13 cellular contexts compared by ENCODE assay signal in genomic region chr9:99192786-99193465, GRCh38. TPM values are rescaled to one million over a fixed set of nuclear protein-coding genes. Genes with fewer than 3 reads are reported as not detected.
DNase-seq lines count a peak whose midpoint lies in the region; ATAC-seq and TF ChIP-seq lines count a peak whose summit lies in the region.
"Had no signal": no experiment of that assay in that cellular context is flagged by ENCODE, and none has a peak within 500 bp of the region (broad histone marks: within the 10 kb centered on the region; RNA-seq: fewer than 3 reads in every experiment).

No MANE protein-coding gene starts in this region.

- intact Hi-C loops in Calu3 (cut with micrococcal nuclease; ENCODE audit: unreplicated experiment): no loop called here

- DNase-seq in T-helper 1 cell: no peak
- peak; percentile 16 for DNase-seq in NAMALWA (ENCODE audit: low spot score)
- no peak for DNase-seq in chondrocyte (ENCODE audit: low spot score)
- DNase-seq in skeletal muscle cell (ENCODE audit: low read depth): peak; percentile 49
- DNase-seq in NCI-H1105 treated with DMSO at 0.1 percent for 48 hours (lab: John Stamatoyannopoulos, UW): no peak
- DNase-seq in Calu3: no peak
- DNase-seq: activated CD4-positive, CD25-positive, alpha-beta regulatory T cell treated with anti-CD3 and anti-CD28 coated beads, Interleukin-2, amount 50 U/mL, for 72 hours; activated naive CD4-positive, alpha-beta T cell treated with anti-CD3 and anti-CD28 coated beads for 36 hours; hippocampal formation; NCI-H1436 had no signal

- peak overlapping the region; percentile 5 for H3K27ac Mint-ChIP-seq in T-helper 1 cell treated with Interleukin-12 subunit alpha and Interleukin-12 subunit beta and Interleukin-4 antibody, amounts not matched to agents 30 μg/mL and 1 μg/mL, for 36 hours
- H3K27ac Mint-ChIP-seq in chondrocyte (ENCODE audit: unreplicated experiment) (no peak overlapping the region), Calu3 (ENCODE audit: unreplicated experiment) (no peak overlapping the region)
- H3K27ac Mint-ChIP-seq: activated naive CD4-positive, alpha-beta T cell treated with anti-CD3 and anti-CD28 coated beads for 36 hours; mesothelial cell of epicardium had no signal

- no TSS peak for BruUV-seq in Calu3 (replicated peaks; lab: Mats Ljungman, UMichigan)

- CTCF ChIA-PET in Calu3 (lab: Charles Lee): no interaction called here

- no peak overlapping the region for H3K4me3 Mint-ChIP-seq in T-helper 1 cell treated with Interleukin-12 subunit alpha and Interleukin-12 subunit beta and Interleukin-4 antibody, amounts not matched to agents 30 μg/mL and 1 μg/mL, for 36 hours
- H3K4me3 Mint-ChIP-seq in chondrocyte (ENCODE audit: unreplicated experiment) (no peak overlapping the region), Calu3 (ENCODE audit: low read depth, unreplicated experiment) (no peak overlapping the region)
- H3K4me3 Mint-ChIP-seq: activated naive CD4-positive, alpha-beta T cell treated with anti-CD3 and anti-CD28 coated beads for 36 hours; mesothelial cell of epicardium had no signal

- H3K4me1 Mint-ChIP-seq in T-helper 1 cell treated with Interleukin-12 subunit alpha and Interleukin-12 subunit beta and Interleukin-4 antibody, amounts not matched to agents 30 μg/mL and 1 μg/mL, for 36 hours (ENCODE audit: low read depth): peaks cover 29% of the 10 kb centered on the region
- no peaks in the 10 kb centered on the region for H3K4me1 Mint-ChIP-seq in chondrocyte (ENCODE audit: low read depth)
- no peaks in the 10 kb centered on the region for H3K4me1 Mint-ChIP-seq in Calu3 (ENCODE audit: low read depth, unreplicated experiment)
- H3K4me1 Mint-ChIP-seq: mesothelial cell of epicardium had no signal

- TF ChIP-seq CTCF in chondrocyte (IDR thresholded peaks at IDR 0.05) (peak; percentile 23), Calu3 (IDR thresholded peaks at IDR 0.05; ENCODE audit: unreplicated experiment) (no peak)

- no peak for ATAC-seq in HG02884 (IDR thresholded peaks at IDR 0.05; ENCODE audit: unreplicated experiment)

- H3K27me3 Mint-ChIP-seq in T-helper 1 cell treated with Interleukin-12 subunit alpha and Interleukin-12 subunit beta and Interleukin-4 antibody, amounts not matched to agents 30 μg/mL and 1 μg/mL, for 36 hours (ENCODE audit: low read depth): peaks cover 36% of the 10 kb centered on the region
- H3K27me3 Mint-ChIP-seq in chondrocyte (ENCODE audit: low read depth) (peaks cover 10% of the 10 kb centered on the region), Calu3 (ENCODE audit: unreplicated experiment) (peaks cover 96% of the 10 kb centered on the region)

- no peak overlapping the region for H3K4me3 ChIP-seq in skeletal muscle cell (ENCODE audit: low read depth, low read length)

- no peaks in the 10 kb centered on the region for H3K36me3 Mint-ChIP-seq in T-helper 1 cell treated with Interleukin-12 subunit alpha and Interleukin-12 subunit beta and Interleukin-4 antibody, amounts not matched to agents 30 μg/mL and 1 μg/mL, for 36 hours (ENCODE audit: low read depth)
- no peaks in the 10 kb centered on the region for H3K36me3 Mint-ChIP-seq in chondrocyte (ENCODE audit: low read depth)
- H3K36me3 Mint-ChIP-seq in Calu3 (ENCODE audit: insufficient read depth, unreplicated experiment): no peaks in the 10 kb centered on the region
- H3K36me3 Mint-ChIP-seq: mesothelial cell of epicardium had no signal

- H3K9me3 Mint-ChIP-seq in T-helper 1 cell treated with Interleukin-12 subunit alpha and Interleukin-12 subunit beta and Interleukin-4 antibody, amounts not matched to agents 30 μg/mL and 1 μg/mL, for 36 hours: no peaks in the 10 kb centered on the region
- H3K9me3 Mint-ChIP-seq in chondrocyte (ENCODE audit: low read depth) (peaks cover 4% of the 10 kb centered on the region), Calu3 (ENCODE audit: low read depth, unreplicated experiment) (no peaks in the 10 kb centered on the region)
- H3K9me3 Mint-ChIP-seq: activated naive CD4-positive, alpha-beta T cell treated with anti-CD3 and anti-CD28 coated beads for 36 hours; mesothelial cell of epicardium had no signal

RNA-seq across cellular contexts. Expression of gene ALG2, which starts 28.8 kb away (rescaled TPM):
- 32.2 to 34.3 TPM (median 33.9 TPM) in 3 replicates for total RNA-seq in chondrocyte
- total RNA-seq in Calu3 (2022): 27.0 and 27.1 TPM in 2 replicates

RNA-seq across cellular contexts. Expression of gene SEC61B, which starts 29.2 kb away (rescaled TPM):
- 167 to 218 TPM (median 181 TPM) in 3 replicates for total RNA-seq in chondrocyte
- total RNA-seq in Calu3 (2022): 85.5 and 101 TPM in 2 replicates

Comparison
In these comparisons a context has a peak if more than half of its experiments do, and no peak if none do; other contexts are left out.
1. DNase-seq: peak in NAMALWA (single experiment) and skeletal muscle cell (single experiment); none in T-helper 1 cell (0 of 5), chondrocyte (single experiment), NCI-H1105 treated with DMSO at 0.1 percent for 48 hours (single experiment) and Calu3 (single experiment).